16 cellular contexts compared by ENCODE assay signal in the genomic region with DNA sequence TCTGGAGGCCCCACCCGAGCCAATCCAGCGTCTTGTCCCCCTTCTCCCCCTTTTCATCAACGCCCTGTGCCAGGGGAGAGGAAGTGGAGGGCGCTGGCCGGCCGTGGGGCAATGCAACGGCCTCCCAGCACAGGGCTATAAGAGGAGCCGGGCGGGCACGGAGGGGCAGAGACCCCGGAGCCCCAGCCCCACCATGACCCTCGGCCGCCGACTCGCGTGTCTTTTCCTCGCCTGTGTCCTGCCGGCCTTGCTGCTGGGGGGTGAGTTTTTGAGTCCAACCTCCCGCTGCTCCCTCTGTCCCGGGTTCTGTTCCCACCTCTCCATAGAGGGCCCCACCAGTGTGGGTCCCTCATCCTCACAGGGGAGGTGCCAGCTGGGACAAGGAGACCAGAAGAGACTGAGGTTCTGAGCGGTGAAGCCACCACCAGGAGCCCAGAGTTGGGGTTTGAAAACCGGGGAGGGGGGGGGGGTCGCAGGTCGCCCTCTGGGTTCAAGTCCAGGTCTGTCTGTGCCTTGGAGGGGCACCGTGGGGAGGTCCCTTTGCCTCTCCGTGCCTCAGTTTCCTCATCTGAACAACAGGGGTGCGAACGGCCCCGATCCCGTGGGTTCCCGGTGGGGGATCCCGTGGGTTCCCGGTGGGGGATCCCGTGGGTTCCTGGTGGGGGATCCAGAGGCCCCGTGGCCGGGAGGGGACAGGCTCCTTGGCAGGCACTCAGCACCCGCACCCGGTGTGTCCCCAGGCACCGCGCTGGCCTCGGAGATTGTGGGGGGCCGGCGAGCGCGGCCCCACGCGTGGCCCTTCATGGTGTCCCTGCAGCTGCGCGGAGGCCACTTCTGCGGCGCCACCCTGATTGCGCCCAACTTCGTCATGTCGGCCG. TPM values are rescaled to one million over a fixed set of nuclear protein-coding genes. Genes with fewer than 3 reads are reported as not detected.
DNase-seq lines count a peak whose midpoint lies in the region; ATAC-seq and TF ChIP-seq lines count a peak whose summit lies in the region.
"Had no signal": no experiment of that assay in that cellular context is flagged by ENCODE, and none has a peak within 500 bp of the region (broad histone marks: within the 10 kb centered on the region; RNA-seq: fewer than 3 reads in every experiment).

TSS of gene ELANE (plus strand) at position 168 of the 878 bp plus-strand sequence. CDS start at position 194, 26 bp downstream.

- no peaks in the 10 kb centered on the region for H3K4me1 Mint-ChIP-seq in stimulated activated naive CD8-positive, alpha-beta T cell treated with anti-CD3 and anti-CD28 coated beads, Interleukin-15, amount 100 ng/mL, for 72 hours
- no peaks in the 10 kb centered on the region for H3K4me1 Mint-ChIP-seq in activated CD4-positive, alpha-beta T cell treated with anti-CD3 and anti-CD28 coated beads for 36 hours
- H3K4me1 Mint-ChIP-seq: immature natural killer cell had no signal

- DNase-seq in stimulated activated naive CD8-positive, alpha-beta T cell treated with anti-CD3 and anti-CD28 coated beads, Interleukin-15, amount 100 ng/mL, for 72 hours = no peak
- no peak for DNase-seq in stimulated activated naive CD8-positive, alpha-beta T cell treated with anti-CD3 and anti-CD28 coated beads, Interleukin-15, Interleukin-2, amounts not matched to agents 100 U/mL and 50 U/mL, for 24 hours
- DNase-seq in esophagus muscularis mucosa (ENCODE audit: extremely low spot score) (no peak), gastrocnemius medialis (no peak), KG1 (lab: John Stamatoyannopoulos, UW) (no peak)
- no peak for DNase-seq in activated CD4-positive, alpha-beta T cell treated with anti-CD3 and anti-CD28 coated beads for 36 hours
- no peak for DNase-seq in stimulated activated CD4-positive, alpha-beta T cell treated with anti-CD3 and anti-CD28 coated beads, Interleukin-15, amount 100 ng/mL, for 24 hours
- DNase-seq in activated effector memory CD4-positive, alpha-beta T cell treated with Interleukin-2 at 50 U/mL for 16 hours = no peak
- DNase-seq: activated gamma-delta T cell treated with Interleukin-2 at 50 U/mL for 16 hours; Calu3; effector CD4-positive, alpha-beta T cell; immature natural killer cell; NCI-H1092 had no signal

- CTCF ChIA-PET in activated CD4-positive, alpha-beta T cell treated with anti-CD3 and anti-CD28 coated beads for 36 hours (lab: Charles Lee) = no interaction called here

- H3K27me3 ChIP-seq in esophagus muscularis mucosa (peaks cover 0 to 66% (median 12%) of the 10 kb centered on the region in 4 donors), gastrocnemius medialis (peaks cover 45 to 62% (median 54%) of the 10 kb centered on the region in 3 donors)
- H3K27me3 ChIP-seq: ovary had no signal

- peak; percentile 31 for ATAC-seq in stimulated activated naive CD8-positive, alpha-beta T cell treated with anti-CD3 and anti-CD28 coated beads, Interleukin-15, amount 100 ng/mL, for 72 hours
- ATAC-seq in stimulated activated naive CD8-positive, alpha-beta T cell treated with anti-CD3 and anti-CD28 coated beads, Interleukin-15, Interleukin-2, amounts not matched to agents 100 U/mL and 50 U/mL, for 24 hours = no peak
- no peak for ATAC-seq in gastrocnemius medialis
- no peak for ATAC-seq in activated CD4-positive, alpha-beta T cell treated with anti-CD3 and anti-CD28 coated beads for 36 hours

- no peak for TF ChIP-seq EP300 in esophagus muscularis mucosa (IDR thresholded peaks at IDR 0.05)

- H3K4me3 Mint-ChIP-seq in stimulated activated naive CD8-positive, alpha-beta T cell treated with anti-CD3 and anti-CD28 coated beads, Interleukin-15, amount 100 ng/mL, for 72 hours = no peak within 1 kb of the TSS
- no peak within 1 kb of the TSS for H3K4me3 Mint-ChIP-seq in activated CD4-positive, alpha-beta T cell treated with anti-CD3 and anti-CD28 coated beads for 36 hours
- H3K4me3 Mint-ChIP-seq: immature natural killer cell had no signal

- H3K9me3 Mint-ChIP-seq in stimulated activated naive CD8-positive, alpha-beta T cell treated with anti-CD3 and anti-CD28 coated beads, Interleukin-15, amount 100 ng/mL, for 72 hours = no peaks in the 10 kb centered on the region
- H3K9me3 Mint-ChIP-seq in activated CD4-positive, alpha-beta T cell treated with anti-CD3 and anti-CD28 coated beads for 36 hours (ENCODE audit: low read depth) = no peaks in the 10 kb centered on the region
- H3K9me3 Mint-ChIP-seq: immature natural killer cell had no signal

- H3K36me3 ChIP-seq in esophagus muscularis mucosa = no peaks in the 10 kb centered on the region
- H3K36me3 ChIP-seq in gastrocnemius medialis = no peaks in the 10 kb centered on the region
- H3K36me3 ChIP-seq: ovary had no signal

- peaks cover 59% of the 10 kb centered on the region for H3K27me3 Mint-ChIP-seq in stimulated activated naive CD8-positive, alpha-beta T cell treated with anti-CD3 and anti-CD28 coated beads, Interleukin-15, amount 100 ng/mL, for 72 hours
- H3K27me3 Mint-ChIP-seq in activated CD4-positive, alpha-beta T cell treated with anti-CD3 and anti-CD28 coated beads for 36 hours = peaks cover 15% of the 10 kb centered on the region

- TF ChIP-seq POLR2A in esophagus muscularis mucosa (IDR thresholded peaks at IDR 0.05; ENCODE audit: low read depth) (no peak), gastrocnemius medialis (IDR thresholded peaks at IDR 0.05) (no peak)

- no peaks in the 10 kb centered on the region for H3K36me3 Mint-ChIP-seq in activated CD4-positive, alpha-beta T cell treated with anti-CD3 and anti-CD28 coated beads for 36 hours (ENCODE audit: low read depth)
- H3K36me3 Mint-ChIP-seq: immature natural killer cell had no signal

- H3K27ac Mint-ChIP-seq in stimulated activated naive CD8-positive, alpha-beta T cell treated with anti-CD3 and anti-CD28 coated beads, Interleukin-15, amount 100 ng/mL, for 72 hours = peak within 1 kb of the TSS in 1 of 2 donors; percentile 54
- no peak within 1 kb of the TSS for H3K27ac Mint-ChIP-seq in activated CD4-positive, alpha-beta T cell treated with anti-CD3 and anti-CD28 coated beads for 36 hours
- H3K27ac Mint-ChIP-seq: immature natural killer cell had no signal

- WGBS in esophagus muscularis mucosa = 47% methylated on average over 44 of the region's 55 CpGs

- peak within 1 kb of the TSS; percentile 76 to 86 (median 80) for H3K27ac ChIP-seq in esophagus muscularis mucosa (replicated peaks in 1 of 4)
- H3K27ac ChIP-seq in gastrocnemius medialis = peak within 1 kb of the TSS in 3 of 4 donors; percentile 59 to 79 (median 73)

- peak within 1 kb of the TSS in 3 of 4 donors; percentile 33 to 36 (median 36) for H3K4me3 ChIP-seq in esophagus muscularis mucosa
- H3K4me3 ChIP-seq in gastrocnemius medialis = no peak within 1 kb of the TSS
- H3K4me3 ChIP-seq: ovary had no signal

- POLR2A ChIA-PET in activated CD4-positive, alpha-beta T cell treated with anti-CD3 and anti-CD28 coated beads for 36 hours (lab: Charles Lee) = no interaction called here

- intact Hi-C loops in esophagus muscularis mucosa (cut with DNase I) (no loop called here), gastrocnemius medialis (cut with DNase I; ENCODE audit: low total_unique reads) (no loop called here)
- intact Hi-C loops in activated CD4-positive, alpha-beta T cell treated with anti-CD3 and anti-CD28 coated beads for 36 hours (cut with DNase I, micrococcal nuclease) = loop anchor here in 1 of 2 experiments (10.0 kb wide), 1 partner anchor 78 kb away; no protein-coding TSS in a partner anchor

- H3K4me1 ChIP-seq in esophagus muscularis mucosa (peaks cover 13 to 44% (median 43%) of the 10 kb centered on the region in 4 donors), gastrocnemius medialis (peaks cover 0 to 6% of the 10 kb centered on the region in 2 donors)

- in situ Hi-C loops in gastrocnemius medialis (cut with MboI; ENCODE audit: low sequenced_read_pairs in 4 of 4) = loop anchor here in 1 of 4 donors (25.0 kb wide), 1 partner anchor 135 kb away; the partner anchor contains the start of gene WDR18

- H3K9me3 ChIP-seq in esophagus muscularis mucosa (no peaks in the 10 kb centered on the region), gastrocnemius medialis (no peaks in the 10 kb centered on the region)
- H3K9me3 ChIP-seq: ovary had no signal

- TF ChIP-seq CTCF in esophagus muscularis mucosa (IDR thresholded peaks at IDR 0.05) = no peak
- TF ChIP-seq CTCF in gastrocnemius medialis (IDR thresholded peaks at IDR 0.05 in 4 of 5, conservative IDR thresholded peaks at IDR 0.05 in 1 of 5) = no peak

RNA-seq across cellular contexts. Expression of gene ELANE, which starts in this region (rescaled TPM):
- 1 to 10 TPM in 3 of 4 donors, under 1 TPM in 1; 0.45 to 3.3 (median 1.6) TPM for total RNA-seq in esophagus muscularis mucosa
- under 1 TPM in 2 of 4 donors, not detected in 2; 0.46 to 0.84 TPM for total RNA-seq in gastrocnemius medialis
- not detected for total RNA-seq in activated CD4-positive, alpha-beta T cell treated with anti-CD3 and anti-CD28 coated beads for 36 hours
- total RNA-seq: Calu3, fibroblast of villous mesenchyme, HT1080 had no signal

Comparison
In these comparisons a context has a peak if more than half of its experiments do, and no peak if none do; other contexts are left out.
1. H3K4me3 ChIP-seq: peak in esophagus muscularis mucosa (3 of 4); none in gastrocnemius medialis (0 of 4).